Comparison of ENCODE assay signal across 1 cellular context in the genomic region with DNA sequence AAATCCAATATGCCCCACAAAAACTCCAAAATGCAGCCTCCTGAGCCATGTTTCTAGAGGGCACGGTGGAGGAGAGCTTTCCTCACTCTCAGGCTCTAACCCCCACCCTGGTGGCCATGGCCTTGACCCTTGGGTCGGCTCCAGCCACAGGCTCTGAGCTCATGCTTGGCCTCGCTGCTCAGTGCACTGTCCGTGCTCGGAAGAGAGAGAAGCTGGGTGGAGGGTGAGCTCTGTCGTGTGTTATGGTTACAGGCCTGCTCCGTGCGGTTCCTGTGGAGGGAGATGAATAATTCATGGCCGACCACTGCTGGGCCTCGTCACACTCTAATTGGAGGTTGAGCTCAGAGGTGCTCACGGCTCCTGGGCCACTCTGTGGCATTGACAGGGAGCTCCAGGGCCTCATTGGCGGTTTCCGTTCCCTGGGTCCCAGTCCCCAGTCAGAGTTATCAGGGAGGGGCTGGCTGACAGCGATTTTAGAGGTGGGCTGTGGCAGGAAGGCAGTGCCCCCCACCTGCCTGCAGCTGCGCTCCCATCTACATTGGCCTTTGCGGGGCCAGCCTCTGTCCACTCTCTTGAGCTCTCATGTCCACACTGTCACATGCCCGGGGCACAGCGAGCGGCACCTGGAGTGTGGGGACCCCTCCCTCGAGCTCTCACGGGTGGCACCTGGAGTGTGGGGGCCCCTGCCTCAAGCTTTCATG.
TF ChIP-seq lines count a peak whose summit lies in the region.

No MANE protein-coding gene starts in this region.

TF ChIP-seq in HepG2, 621 proteins besides CTCF, POLR2A, EP300 and RAD21 (continued from another document and continues in another):
- TF ChIP-seq, protein P1, sequence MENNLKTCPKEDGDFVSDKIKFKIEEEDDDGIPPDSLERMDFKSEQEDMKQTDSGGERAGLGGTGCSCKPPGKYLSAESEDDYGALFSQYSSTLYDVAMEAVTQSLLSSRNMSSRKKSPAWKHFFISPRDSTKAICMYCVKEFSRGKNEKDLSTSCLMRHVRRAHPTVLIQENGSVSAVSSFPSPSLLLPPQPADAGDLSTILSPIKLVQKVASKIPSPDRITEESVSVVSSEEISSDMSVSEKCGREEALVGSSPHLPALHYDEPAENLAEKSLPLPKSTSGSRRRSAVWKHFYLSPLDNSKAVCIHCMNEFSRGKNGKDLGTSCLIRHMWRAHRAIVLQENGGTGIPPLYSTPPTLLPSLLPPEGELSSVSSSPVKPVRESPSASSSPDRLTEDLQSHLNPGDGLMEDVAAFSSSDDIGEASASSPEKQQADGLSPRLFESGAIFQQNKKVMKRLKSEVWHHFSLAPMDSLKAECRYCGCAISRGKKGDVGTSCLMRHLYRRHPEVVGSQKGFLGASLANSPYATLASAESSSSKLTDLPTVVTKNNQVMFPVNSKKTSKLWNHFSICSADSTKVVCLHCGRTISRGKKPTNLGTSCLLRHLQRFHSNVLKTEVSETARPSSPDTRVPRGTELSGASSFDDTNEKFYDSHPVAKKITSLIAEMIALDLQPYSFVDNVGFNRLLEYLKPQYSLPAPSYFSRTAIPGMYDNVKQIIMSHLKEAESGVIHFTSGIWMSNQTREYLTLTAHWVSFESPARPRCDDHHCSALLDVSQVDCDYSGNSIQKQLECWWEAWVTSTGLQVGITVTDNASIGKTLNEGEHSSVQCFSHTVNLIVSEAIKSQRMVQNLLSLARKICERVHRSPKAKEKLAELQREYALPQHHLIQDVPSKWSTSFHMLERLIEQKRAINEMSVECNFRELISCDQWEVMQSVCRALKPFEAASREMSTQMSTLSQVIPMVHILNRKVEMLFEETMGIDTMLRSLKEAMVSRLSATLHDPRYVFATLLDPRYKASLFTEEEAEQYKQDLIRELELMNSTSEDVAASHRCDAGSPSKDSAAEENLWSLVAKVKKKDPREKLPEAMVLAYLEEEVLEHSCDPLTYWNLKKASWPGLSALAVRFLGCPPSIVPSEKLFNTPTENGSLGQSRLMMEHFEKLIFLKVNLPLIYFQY (CRISPR knock-in tag; IDR thresholded peaks at IDR 0.05; ENCODE audit: borderline replicate concordance): peak; percentile 30; the same call in 1 of the 2 replicates
- TF ChIP-seq, protein P2, sequence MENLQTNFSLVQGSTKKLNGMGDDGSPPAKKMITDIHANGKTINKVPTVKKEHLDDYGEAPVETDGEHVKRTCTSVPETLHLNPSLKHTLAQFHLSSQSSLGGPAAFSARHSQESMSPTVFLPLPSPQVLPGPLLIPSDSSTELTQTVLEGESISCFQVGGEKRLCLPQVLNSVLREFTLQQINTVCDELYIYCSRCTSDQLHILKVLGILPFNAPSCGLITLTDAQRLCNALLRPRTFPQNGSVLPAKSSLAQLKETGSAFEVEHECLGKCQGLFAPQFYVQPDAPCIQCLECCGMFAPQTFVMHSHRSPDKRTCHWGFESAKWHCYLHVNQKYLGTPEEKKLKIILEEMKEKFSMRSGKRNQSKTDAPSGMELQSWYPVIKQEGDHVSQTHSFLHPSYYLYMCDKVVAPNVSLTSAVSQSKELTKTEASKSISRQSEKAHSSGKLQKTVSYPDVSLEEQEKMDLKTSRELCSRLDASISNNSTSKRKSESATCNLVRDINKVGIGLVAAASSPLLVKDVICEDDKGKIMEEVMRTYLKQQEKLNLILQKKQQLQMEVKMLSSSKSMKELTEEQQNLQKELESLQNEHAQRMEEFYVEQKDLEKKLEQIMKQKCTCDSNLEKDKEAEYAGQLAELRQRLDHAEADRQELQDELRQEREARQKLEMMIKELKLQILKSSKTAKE (CRISPR knock-in tag; IDR thresholded peaks at IDR 0.05; ENCODE audit: borderline replicate concordance): peak; percentile 78
- TF ChIP-seq TBX2 (CRISPR knock-in tag; IDR thresholded peaks at IDR 0.05; ENCODE audit: borderline replicate concordance): peak; percentile 43; the same call in 1 of the 2 replicates
- TF ChIP-seq PHF8 (CRISPR knock-in tag; IDR thresholded peaks at IDR 0.05): 0 out of 2 replicates have a peak, but pooled peaks have one; percentile 10
- TF ChIP-seq, protein P3, sequence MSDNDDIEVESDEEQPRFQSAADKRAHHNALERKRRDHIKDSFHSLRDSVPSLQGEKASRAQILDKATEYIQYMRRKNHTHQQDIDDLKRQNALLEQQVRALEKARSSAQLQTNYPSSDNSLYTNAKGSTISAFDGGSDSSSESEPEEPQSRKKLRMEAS (IDR thresholded peaks at IDR 0.05): peak; percentile 63
- TF ChIP-seq KMT2A (CRISPR knock-in tag; IDR thresholded peaks at IDR 0.05): 0 out of 2 replicates have a peak, but pooled peaks have one; percentile 37
- TF ChIP-seq, protein P4, sequence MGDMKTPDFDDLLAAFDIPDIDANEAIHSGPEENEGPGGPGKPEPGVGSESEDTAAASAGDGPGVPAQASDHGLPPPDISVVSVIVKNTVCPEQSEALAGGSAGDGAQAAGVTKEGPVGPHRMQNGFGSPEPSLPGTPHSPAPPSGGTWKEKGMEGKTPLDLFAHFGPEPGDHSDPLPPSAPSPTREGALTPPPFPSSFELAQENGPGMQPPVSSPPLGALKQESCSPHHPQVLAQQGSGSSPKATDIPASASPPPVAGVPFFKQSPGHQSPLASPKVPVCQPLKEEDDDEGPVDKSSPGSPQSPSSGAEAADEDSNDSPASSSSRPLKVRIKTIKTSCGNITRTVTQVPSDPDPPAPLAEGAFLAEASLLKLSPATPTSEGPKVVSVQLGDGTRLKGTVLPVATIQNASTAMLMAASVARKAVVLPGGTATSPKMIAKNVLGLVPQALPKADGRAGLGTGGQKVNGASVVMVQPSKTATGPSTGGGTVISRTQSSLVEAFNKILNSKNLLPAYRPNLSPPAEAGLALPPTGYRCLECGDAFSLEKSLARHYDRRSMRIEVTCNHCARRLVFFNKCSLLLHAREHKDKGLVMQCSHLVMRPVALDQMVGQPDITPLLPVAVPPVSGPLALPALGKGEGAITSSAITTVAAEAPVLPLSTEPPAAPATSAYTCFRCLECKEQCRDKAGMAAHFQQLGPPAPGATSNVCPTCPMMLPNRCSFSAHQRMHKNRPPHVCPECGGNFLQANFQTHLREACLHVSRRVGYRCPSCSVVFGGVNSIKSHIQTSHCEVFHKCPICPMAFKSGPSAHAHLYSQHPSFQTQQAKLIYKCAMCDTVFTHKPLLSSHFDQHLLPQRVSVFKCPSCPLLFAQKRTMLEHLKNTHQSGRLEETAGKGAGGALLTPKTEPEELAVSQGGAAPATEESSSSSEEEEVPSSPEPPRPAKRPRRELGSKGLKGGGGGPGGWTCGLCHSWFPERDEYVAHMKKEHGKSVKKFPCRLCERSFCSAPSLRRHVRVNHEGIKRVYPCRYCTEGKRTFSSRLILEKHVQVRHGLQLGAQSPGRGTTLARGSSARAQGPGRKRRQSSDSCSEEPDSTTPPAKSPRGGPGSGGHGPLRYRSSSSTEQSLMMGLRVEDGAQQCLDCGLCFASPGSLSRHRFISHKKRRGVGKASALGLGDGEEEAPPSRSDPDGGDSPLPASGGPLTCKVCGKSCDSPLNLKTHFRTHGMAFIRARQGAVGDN (CRISPR knock-in tag; IDR thresholded peaks at IDR 0.05): peak; percentile 84
- TF ChIP-seq, protein P5, sequence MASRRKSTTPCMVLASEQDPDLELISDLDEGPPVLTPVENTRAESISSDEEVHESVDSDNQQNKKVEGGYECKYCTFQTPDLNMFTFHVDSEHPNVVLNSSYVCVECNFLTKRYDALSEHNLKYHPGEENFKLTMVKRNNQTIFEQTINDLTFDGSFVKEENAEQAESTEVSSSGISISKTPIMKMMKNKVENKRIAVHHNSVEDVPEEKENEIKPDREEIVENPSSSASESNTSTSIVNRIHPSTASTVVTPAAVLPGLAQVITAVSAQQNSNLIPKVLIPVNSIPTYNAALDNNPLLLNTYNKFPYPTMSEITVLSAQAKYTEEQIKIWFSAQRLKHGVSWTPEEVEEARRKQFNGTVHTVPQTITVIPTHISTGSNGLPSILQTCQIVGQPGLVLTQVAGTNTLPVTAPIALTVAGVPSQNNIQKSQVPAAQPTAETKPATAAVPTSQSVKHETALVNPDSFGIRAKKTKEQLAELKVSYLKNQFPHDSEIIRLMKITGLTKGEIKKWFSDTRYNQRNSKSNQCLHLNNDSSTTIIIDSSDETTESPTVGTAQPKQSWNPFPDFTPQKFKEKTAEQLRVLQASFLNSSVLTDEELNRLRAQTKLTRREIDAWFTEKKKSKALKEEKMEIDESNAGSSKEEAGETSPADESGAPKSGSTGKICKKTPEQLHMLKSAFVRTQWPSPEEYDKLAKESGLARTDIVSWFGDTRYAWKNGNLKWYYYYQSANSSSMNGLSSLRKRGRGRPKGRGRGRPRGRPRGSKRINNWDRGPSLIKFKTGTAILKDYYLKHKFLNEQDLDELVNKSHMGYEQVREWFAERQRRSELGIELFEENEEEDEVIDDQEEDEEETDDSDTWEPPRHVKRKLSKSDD (CRISPR knock-in tag; IDR thresholded peaks at IDR 0.05; ENCODE audit: low read depth): 0 out of 2 replicates have a peak, but pooled peaks have one; percentile 25
- 0 out of 2 replicates have a peak, but pooled peaks have one; percentile 48 for TF ChIP-seq ZNF547 (CRISPR knock-in tag; IDR thresholded peaks at IDR 0.05)
- TF ChIP-seq, protein P6, sequence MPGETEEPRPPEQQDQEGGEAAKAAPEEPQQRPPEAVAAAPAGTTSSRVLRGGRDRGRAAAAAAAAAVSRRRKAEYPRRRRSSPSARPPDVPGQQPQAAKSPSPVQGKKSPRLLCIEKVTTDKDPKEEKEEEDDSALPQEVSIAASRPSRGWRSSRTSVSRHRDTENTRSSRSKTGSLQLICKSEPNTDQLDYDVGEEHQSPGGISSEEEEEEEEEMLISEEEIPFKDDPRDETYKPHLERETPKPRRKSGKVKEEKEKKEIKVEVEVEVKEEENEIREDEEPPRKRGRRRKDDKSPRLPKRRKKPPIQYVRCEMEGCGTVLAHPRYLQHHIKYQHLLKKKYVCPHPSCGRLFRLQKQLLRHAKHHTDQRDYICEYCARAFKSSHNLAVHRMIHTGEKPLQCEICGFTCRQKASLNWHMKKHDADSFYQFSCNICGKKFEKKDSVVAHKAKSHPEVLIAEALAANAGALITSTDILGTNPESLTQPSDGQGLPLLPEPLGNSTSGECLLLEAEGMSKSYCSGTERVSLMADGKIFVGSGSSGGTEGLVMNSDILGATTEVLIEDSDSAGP (CRISPR knock-in tag; IDR thresholded peaks at IDR 0.05; ENCODE audit: borderline replicate concordance): peak; percentile 48; the same call in 1 of the 2 replicates
- TF ChIP-seq, protein P7, sequence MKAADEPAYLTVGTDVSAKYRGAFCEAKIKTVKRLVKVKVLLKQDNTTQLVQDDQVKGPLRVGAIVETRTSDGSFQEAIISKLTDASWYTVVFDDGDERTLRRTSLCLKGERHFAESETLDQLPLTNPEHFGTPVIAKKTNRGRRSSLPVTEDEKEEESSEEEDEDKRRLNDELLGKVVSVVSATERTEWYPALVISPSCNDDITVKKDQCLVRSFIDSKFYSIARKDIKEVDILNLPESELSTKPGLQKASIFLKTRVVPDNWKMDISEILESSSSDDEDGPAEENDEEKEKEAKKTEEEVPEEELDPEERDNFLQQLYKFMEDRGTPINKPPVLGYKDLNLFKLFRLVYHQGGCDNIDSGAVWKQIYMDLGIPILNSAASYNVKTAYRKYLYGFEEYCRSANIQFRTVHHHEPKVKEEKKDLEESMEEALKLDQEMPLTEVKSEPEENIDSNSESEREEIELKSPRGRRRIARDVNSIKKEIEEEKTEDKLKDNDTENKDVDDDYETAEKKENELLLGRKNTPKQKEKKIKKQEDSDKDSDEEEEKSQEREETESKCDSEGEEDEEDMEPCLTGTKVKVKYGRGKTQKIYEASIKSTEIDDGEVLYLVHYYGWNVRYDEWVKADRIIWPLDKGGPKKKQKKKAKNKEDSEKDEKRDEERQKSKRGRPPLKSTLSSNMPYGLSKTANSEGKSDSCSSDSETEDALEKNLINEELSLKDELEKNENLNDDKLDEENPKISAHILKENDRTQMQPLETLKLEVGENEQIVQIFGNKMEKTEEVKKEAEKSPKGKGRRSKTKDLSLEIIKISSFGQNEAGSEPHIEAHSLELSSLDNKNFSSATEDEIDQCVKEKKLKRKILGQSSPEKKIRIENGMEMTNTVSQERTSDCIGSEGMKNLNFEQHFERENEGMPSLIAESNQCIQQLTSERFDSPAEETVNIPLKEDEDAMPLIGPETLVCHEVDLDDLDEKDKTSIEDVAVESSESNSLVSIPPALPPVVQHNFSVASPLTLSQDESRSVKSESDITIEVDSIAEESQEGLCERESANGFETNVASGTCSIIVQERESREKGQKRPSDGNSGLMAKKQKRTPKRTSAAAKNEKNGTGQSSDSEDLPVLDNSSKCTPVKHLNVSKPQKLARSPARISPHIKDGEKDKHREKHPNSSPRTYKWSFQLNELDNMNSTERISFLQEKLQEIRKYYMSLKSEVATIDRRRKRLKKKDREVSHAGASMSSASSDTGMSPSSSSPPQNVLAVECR (CRISPR knock-in tag; IDR thresholded peaks at IDR 0.05; ENCODE audit: borderline replicate concordance): peak; percentile 44; the same call in 1 of the 2 replicates
- TF ChIP-seq NFE2L1 (CRISPR knock-in tag; IDR thresholded peaks at IDR 0.05; ENCODE audit: borderline replicate concordance): no peak
- TF ChIP-seq KDM2A (CRISPR knock-in tag; IDR thresholded peaks at IDR 0.05; ENCODE audit: borderline replicate concordance, low read depth): peak; percentile 83; the same call in 1 of the 2 replicates
- no peak for TF ChIP-seq CBX5 (CRISPR knock-in tag; IDR thresholded peaks at IDR 0.05; ENCODE audit: borderline replicate concordance)
- TF ChIP-seq CREM (IDR thresholded peaks at IDR 0.05): no peak
- TF ChIP-seq CREM (CRISPR knock-in tag; IDR thresholded peaks at IDR 0.05): no peak; the same call in 1 of the 2 replicates
- TF ChIP-seq TBL1XR1 (IDR thresholded peaks at IDR 0.05; ENCODE audit: borderline replicate concordance, low read length, partially characterized antibody): peak; percentile 84
- TF ChIP-seq, protein P8, sequence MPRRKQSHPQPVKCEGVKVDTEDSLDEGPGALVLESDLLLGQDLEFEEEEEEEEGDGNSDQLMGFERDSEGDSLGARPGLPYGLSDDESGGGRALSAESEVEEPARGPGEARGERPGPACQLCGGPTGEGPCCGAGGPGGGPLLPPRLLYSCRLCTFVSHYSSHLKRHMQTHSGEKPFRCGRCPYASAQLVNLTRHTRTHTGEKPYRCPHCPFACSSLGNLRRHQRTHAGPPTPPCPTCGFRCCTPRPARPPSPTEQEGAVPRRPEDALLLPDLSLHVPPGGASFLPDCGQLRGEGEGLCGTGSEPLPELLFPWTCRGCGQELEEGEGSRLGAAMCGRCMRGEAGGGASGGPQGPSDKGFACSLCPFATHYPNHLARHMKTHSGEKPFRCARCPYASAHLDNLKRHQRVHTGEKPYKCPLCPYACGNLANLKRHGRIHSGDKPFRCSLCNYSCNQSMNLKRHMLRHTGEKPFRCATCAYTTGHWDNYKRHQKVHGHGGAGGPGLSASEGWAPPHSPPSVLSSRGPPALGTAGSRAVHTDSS (CRISPR knock-in tag; conservative IDR thresholded peaks at IDR 0.05): no peak
- peak; percentile 27; the same call in 1 of the 2 replicates for TF ChIP-seq GABPB1 (CRISPR knock-in tag; IDR thresholded peaks at IDR 0.05)
- TF ChIP-seq NCOR1 (IDR thresholded peaks at IDR 0.05; ENCODE audit: borderline replicate concordance, low read length): peak; percentile 78; the same call in 1 of the 2 replicates
- TF ChIP-seq NR2F6 (IDR thresholded peaks at IDR 0.05): peak; percentile 98
- TF ChIP-seq NR2F6 (CRISPR knock-in tag; IDR thresholded peaks at IDR 0.05): peak; percentile 99
- TF ChIP-seq HOXA3 (CRISPR knock-in tag; IDR thresholded peaks at IDR 0.05): peak; percentile 79
- TF ChIP-seq SAP130 (CRISPR knock-in tag; IDR thresholded peaks at IDR 0.05; ENCODE audit: low read depth): peak; percentile 74
